9 cellular contexts compared by ENCODE assay signal in genomic region chr19:42422576-42423461, GRCh38. TPM values are rescaled to one million over a fixed set of nuclear protein-coding genes. Genes with fewer than 3 reads are reported as not detected.
DNase-seq lines count a peak whose midpoint lies in the region; ATAC-seq and TF ChIP-seq lines count a peak whose summit lies in the region.
"Had no signal": no experiment of that assay in that cellular context is flagged by ENCODE, and none has a peak within 500 bp of the region (broad histone marks: within the 10 kb centered on the region; RNA-seq: fewer than 3 reads in every experiment).

No MANE protein-coding gene starts in this region.

- peak; percentile 25 for ATAC-seq in DND-41 (ENCODE audit: insufficient read depth, low read depth)
- ATAC-seq in GM21619 (IDR thresholded peaks at IDR 0.05; ENCODE audit: unreplicated experiment) = peak; percentile 31
- peak; percentile 69 for ATAC-seq in stimulated activated effector memory CD8-positive, alpha-beta T cell treated with anti-CD3 and anti-CD28 coated beads, Interleukin-12 subunit alpha, Interleukin-12 subunit beta, amount 100 ng/mL, for 72 hours

- intact Hi-C loops in activated CD4-positive, alpha-beta T cell treated with anti-CD3 and anti-CD28 coated beads, Interleukin-2, amount 10 ng/mL, durations not matched to agents 24 days and 14 days (cut with micrococcal nuclease) = loop anchor here (1.0 to 10.0 kb wide), 6 partner anchors 10 to 288 kb away; partner anchors contain the start of gene POU2F2

- H3K27ac ChIP-seq in DND-41 (ENCODE audit: low read length) = peak overlapping the region; percentile 61
- peak overlapping the region; percentile 51 for H3K27ac ChIP-seq in KOPT-K1 (ENCODE audit: low read depth, low read length, poor library complexity, severe bottlenecking)

- H3K27me3 Mint-ChIP-seq in activated CD4-positive, alpha-beta T cell treated with anti-CD3 and anti-CD28 coated beads, Interleukin-2, amount 10 ng/mL, durations not matched to agents 24 days and 14 days = no peaks in the 10 kb centered on the region
- peaks cover 5% of the 10 kb centered on the region for H3K27me3 Mint-ChIP-seq in mesothelial cell of epicardium (ENCODE audit: low read depth)

- peak overlapping the region; percentile 63 for H2AFZ ChIP-seq in DND-41 (ENCODE audit: low read depth, low read length)

- H3K4me3 ChIP-seq in DND-41 (ENCODE audit: low read depth in 1 of 2, low read length in 2 of 2) = peak overlapping the region; percentile 26 to 70; a peak in 3 of 4 replicates

- no peak for DNase-seq in DND-41
- DNase-seq in activated CD4-positive, alpha-beta T cell treated with anti-CD3 and anti-CD28 coated beads, Interleukin-2, amount 10 ng/mL, durations not matched to agents 24 days and 14 days = no peak
- DNase-seq in effector CD8-positive, alpha-beta T cell (lab: John Stamatoyannopoulos, UW) = peak; percentile 44
- DNase-seq in mesothelial cell of epicardium (ENCODE audit: low spot score in 2 of 2, unreplicated experiment in 2 of 2) = peak in 1 of 2 experiments; percentile 64
- no peak for DNase-seq in stimulated activated effector memory CD8-positive, alpha-beta T cell treated with anti-CD3 and anti-CD28 coated beads, Interleukin-12 subunit alpha, Interleukin-12 subunit beta, amount 100 ng/mL, for 72 hours (ENCODE audit: low spot score in 2 of 2)
- no peak for DNase-seq in ureter (ENCODE audit: low spot score)

- H3K79me2 ChIP-seq in DND-41 (ENCODE audit: insufficient read depth, low read length) = no peaks in the 10 kb centered on the region

- H3K9me3 Mint-ChIP-seq in activated CD4-positive, alpha-beta T cell treated with anti-CD3 and anti-CD28 coated beads, Interleukin-2, amount 10 ng/mL, durations not matched to agents 24 days and 14 days = no peaks in the 10 kb centered on the region
- H3K9me3 Mint-ChIP-seq in mesothelial cell of epicardium = no peaks in the 10 kb centered on the region
- no peaks in the 10 kb centered on the region for H3K9me3 Mint-ChIP-seq in stimulated activated effector memory CD8-positive, alpha-beta T cell treated with anti-CD3 and anti-CD28 coated beads, Interleukin-12 subunit alpha, Interleukin-12 subunit beta, amount 100 ng/mL, for 72 hours

- H3K9me3 ChIP-seq in DND-41 (ENCODE audit: insufficient read depth, low read length, severe bottlenecking) = no peaks in the 10 kb centered on the region
- H3K9me3 ChIP-seq in KOPT-K1 (ENCODE audit: insufficient read depth, low read length, poor library complexity, severe bottlenecking) = no peaks in the 10 kb centered on the region

- peak overlapping the region; percentile 91 for H3K4me3 Mint-ChIP-seq in activated CD4-positive, alpha-beta T cell treated with anti-CD3 and anti-CD28 coated beads, Interleukin-2, amount 10 ng/mL, durations not matched to agents 24 days and 14 days
- peak overlapping the region; percentile 78 for H3K4me3 Mint-ChIP-seq in mesothelial cell of epicardium
- H3K4me3 Mint-ChIP-seq in stimulated activated effector memory CD8-positive, alpha-beta T cell treated with anti-CD3 and anti-CD28 coated beads, Interleukin-12 subunit alpha, Interleukin-12 subunit beta, amount 100 ng/mL, for 72 hours = peak overlapping the region; percentile 99

- peaks cover 6% of the 10 kb centered on the region for H3K36me3 Mint-ChIP-seq in activated CD4-positive, alpha-beta T cell treated with anti-CD3 and anti-CD28 coated beads, Interleukin-2, amount 10 ng/mL, durations not matched to agents 24 days and 14 days (ENCODE audit: low read depth)
- H3K36me3 Mint-ChIP-seq in mesothelial cell of epicardium = no peaks in the 10 kb centered on the region
- H3K36me3 Mint-ChIP-seq in stimulated activated effector memory CD8-positive, alpha-beta T cell treated with anti-CD3 and anti-CD28 coated beads, Interleukin-12 subunit alpha, Interleukin-12 subunit beta, amount 100 ng/mL, for 72 hours = peaks cover 17% of the 10 kb centered on the region

- TF ChIP-seq CTCF in DND-41 (IDR thresholded peaks at IDR 0.05; ENCODE audit: borderline replicate concordance, extremely low read depth, low read length, poor library complexity, severe bottlenecking) (no peak), mesothelial cell of epicardium (IDR thresholded peaks at IDR 0.05; ENCODE audit: unreplicated experiment) (no peak)

- H3K27ac Mint-ChIP-seq in activated CD4-positive, alpha-beta T cell treated with anti-CD3 and anti-CD28 coated beads, Interleukin-2, amount 10 ng/mL, durations not matched to agents 24 days and 14 days = peak overlapping the region; percentile 91
- no peak overlapping the region for H3K27ac Mint-ChIP-seq in mesothelial cell of epicardium
- H3K27ac Mint-ChIP-seq in stimulated activated effector memory CD8-positive, alpha-beta T cell treated with anti-CD3 and anti-CD28 coated beads, Interleukin-12 subunit alpha, Interleukin-12 subunit beta, amount 100 ng/mL, for 72 hours = peak overlapping the region; percentile 93

- H3K36me3 ChIP-seq in DND-41 (ENCODE audit: insufficient read depth, low read length) = no peaks in the 10 kb centered on the region
- no peaks in the 10 kb centered on the region for H3K36me3 ChIP-seq in KOPT-K1 (ENCODE audit: insufficient read depth, low read length)

- no peaks in the 10 kb centered on the region for H3K27me3 ChIP-seq in DND-41 (ENCODE audit: insufficient read depth, low read length, poor library complexity)

- peak overlapping the region; percentile 60 for H3K9ac ChIP-seq in DND-41 (ENCODE audit: low read depth, low read length)

- peak overlapping the region; percentile 72 for H3K4me2 ChIP-seq in DND-41 (ENCODE audit: insufficient read depth, low read length)

- H3K4me1 Mint-ChIP-seq in activated CD4-positive, alpha-beta T cell treated with anti-CD3 and anti-CD28 coated beads, Interleukin-2, amount 10 ng/mL, durations not matched to agents 24 days and 14 days = peaks cover 36% of the 10 kb centered on the region
- peaks cover 28% of the 10 kb centered on the region for H3K4me1 Mint-ChIP-seq in mesothelial cell of epicardium
- H3K4me1 Mint-ChIP-seq in stimulated activated effector memory CD8-positive, alpha-beta T cell treated with anti-CD3 and anti-CD28 coated beads, Interleukin-12 subunit alpha, Interleukin-12 subunit beta, amount 100 ng/mL, for 72 hours = peaks cover 48% of the 10 kb centered on the region

- peaks cover 24% of the 10 kb centered on the region for H3K4me1 ChIP-seq in DND-41 (ENCODE audit: insufficient read depth, low read length)

- H4K20me1 ChIP-seq in DND-41 (ENCODE audit: insufficient read depth, low read length) = peaks cover 14% of the 10 kb centered on the region

RNA-seq across cellular contexts. Expression of gene LIPE, which starts 4.4 kb away (rescaled TPM):
- total RNA-seq in activated CD4-positive, alpha-beta T cell treated with anti-CD3 and anti-CD28 coated beads, Interleukin-2, amount 10 ng/mL, durations not matched to agents 24 days and 14 days = 35.0 and 39.1 TPM in 2 replicates
- total RNA-seq in mesothelial cell of epicardium (8.6 to 10.8 TPM (median 8.8 TPM) in 3 replicates), ureter (23.6 TPM)

RNA-seq across cellular contexts. Expression of gene CXCL17, which starts 19.9 kb away (rescaled TPM):
- not detected in 2 replicates for total RNA-seq in activated CD4-positive, alpha-beta T cell treated with anti-CD3 and anti-CD28 coated beads, Interleukin-2, amount 10 ng/mL, durations not matched to agents 24 days and 14 days
- total RNA-seq in mesothelial cell of epicardium (not detected in 3 replicates), ureter (77.8 TPM)
- total RNA-seq: T-helper 1 cell treated with Interleukin-12 subunit alpha and Interleukin-12 subunit beta and Interleukin-4 antibody, amounts not matched to agents 30 ng/mL and 1 ng/mL, for 36 hours had no signal

RNA-seq across cellular contexts. Expression of gene CNFN, which starts 32.7 kb away (rescaled TPM):
- not detected in 2 replicates for total RNA-seq in activated CD4-positive, alpha-beta T cell treated with anti-CD3 and anti-CD28 coated beads, Interleukin-2, amount 10 ng/mL, durations not matched to agents 24 days and 14 days
- 1.5 to 2.1 TPM (median 1.9 TPM) in 3 replicates for total RNA-seq in mesothelial cell of epicardium
- total RNA-seq in ureter = 5.3 TPM
- total RNA-seq: T-helper 1 cell treated with Interleukin-12 subunit alpha and Interleukin-12 subunit beta and Interleukin-4 antibody, amounts not matched to agents 30 ng/mL and 1 ng/mL, for 36 hours had no signal

Comparison
In these comparisons a context has a peak if more than half of its experiments do, and no peak if none do; other contexts are left out.
1. RNA of gene CXCL17, which starts 19.9 kb away (total RNA-seq): 77.8 TPM in ureter (single experiment); not detected in activated CD4-positive, alpha-beta T cell treated with anti-CD3 and anti-CD28 coated beads, Interleukin-2, amount 10 ng/mL, durations not matched to agents 24 days and 14 days and not detected in mesothelial cell of epicardium; every median in the first group is over 10 times any median in the second.
2. Peak in every context shown above with its lines, with median percentiles within 50 percentile points of each other: ATAC-seq and H3K4me3 Mint-ChIP-seq.